ENCODE assay signal across 11 cellular contexts in the genomic region with DNA sequence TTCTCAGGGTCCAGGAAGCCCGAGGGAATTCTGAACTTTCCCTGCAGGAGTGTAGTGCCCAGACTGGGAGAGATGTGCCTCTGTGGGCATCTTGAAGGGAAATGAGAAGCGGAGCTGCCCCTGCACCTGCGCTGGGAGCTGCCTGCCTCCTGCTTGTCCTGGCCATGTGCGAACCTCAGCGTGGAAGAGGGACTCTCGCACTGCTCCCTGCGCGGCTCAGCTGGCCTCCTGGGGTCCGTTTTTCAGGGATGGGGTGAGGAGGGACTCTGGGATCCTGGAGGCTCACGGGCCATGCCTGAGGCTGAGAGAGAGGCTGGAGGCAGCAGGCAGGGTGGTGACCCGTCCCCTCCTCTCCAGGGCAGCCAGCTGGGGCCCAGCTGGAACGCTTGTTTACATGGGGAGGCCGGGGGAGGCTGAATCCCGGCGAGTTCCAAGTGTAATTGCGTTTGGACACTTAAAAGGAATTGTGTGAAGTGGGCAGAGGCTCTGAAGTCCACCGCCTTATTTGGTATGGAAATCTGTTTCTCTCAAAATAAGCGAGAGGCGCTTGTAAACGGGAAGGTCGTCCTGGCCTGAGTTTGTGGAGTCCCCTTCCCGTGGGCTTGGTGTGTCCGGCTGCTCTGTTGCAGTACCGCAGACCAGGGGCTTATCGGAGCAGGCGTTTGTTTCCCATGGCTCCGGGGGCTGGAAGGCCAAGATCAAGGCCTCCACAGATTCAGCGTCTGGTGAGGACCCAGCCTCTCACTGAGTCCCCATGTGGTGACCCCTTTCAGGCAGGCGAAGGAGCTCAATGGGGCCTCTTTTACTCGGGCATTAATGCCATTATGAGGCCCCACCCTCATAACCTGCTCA. TPM values are rescaled to one million over a fixed set of nuclear protein-coding genes. Genes with fewer than 3 reads are reported as not detected.
A peak's percentile ranks its signal among the peaks of the same experiment; 100 is the strongest.
DNase-seq lines count a peak whose midpoint lies in the region; ATAC-seq, FAIRE-seq and TF ChIP-seq lines count a peak whose summit lies in the region.
"Had no signal": no experiment of that assay in that cellular context is flagged by ENCODE, and none has a peak within 500 bp of the region (broad histone marks: within the 10 kb centered on the region; RNA-seq: fewer than 3 reads in every experiment).

No MANE protein-coding gene starts in this region.

- H2AFZ ChIP-seq in H1 (ENCODE audit: low read length): peak overlapping the region; percentile 63; the same call in 1 of the 2 replicates

- peak overlapping the region; percentile 19 for H3K56ac ChIP-seq in H1 (replicated peaks; ENCODE audit: insufficient read length, low read depth, low read length)
- H3K56ac ChIP-seq in mesendoderm (ENCODE audit: low read length): peak overlapping the region; percentile 69

- peaks cover 50% of the 10 kb centered on the region for H3K27me3 Mint-ChIP-seq in activated T-cell treated with anti-CD3 and anti-CD28 coated beads, Interleukin-2, amount 50 U/mL, for 24 hours

- H4K8ac ChIP-seq in H1 (ENCODE audit: extremely low read depth, insufficient read depth, low read length) (peak overlapping the region; percentile 45; the same call in 1 of the 2 replicates), mesendoderm (ENCODE audit: low read depth, low read length) (no peak overlapping the region)

- H3K18ac ChIP-seq in H1 (ENCODE audit: extremely low read depth, low read length): peak overlapping the region; percentile 93
- H3K18ac ChIP-seq in mesendoderm (ENCODE audit: low read length): no peak overlapping the region

- no peak overlapping the region for H3K4me3 Mint-ChIP-seq in activated T-cell treated with anti-CD3 and anti-CD28 coated beads, Interleukin-2, amount 50 U/mL, for 24 hours
- H3K4me3 Mint-ChIP-seq: T-helper 1 cell treated with Interleukin-12 subunit alpha and Interleukin-12 subunit beta and Interleukin-4 antibody, amounts not matched to agents 30 μg/mL and 1 μg/mL, for 36 hours had no signal

- WGBS in H1 (ENCODE audit: extremely low coverage in 1 of 2, insufficient coverage in 1 of 2, insufficient read length in 1 of 2, insufficient replicate concordance in 2 of 2, low coverage in 1 of 2, low lambda C conversion rate in 2 of 2, missing lambda C conversion rate in 1 of 2), 2 experiments: 56% methylated on average over 28 of the region's 30 CpGs; no CpG with 5 or more reads in 1 of the 2 experiments
- no CpG with 5 or more reads among the region's 30 CpGs for WGBS in mesendoderm (ENCODE audit: extremely low coverage, insufficient coverage, low lambda C conversion rate)

- H3K79me2 ChIP-seq in H1 (ENCODE audit: control insufficient read depth in 1 of 2, insufficient read depth in 2 of 2, low read length in 2 of 2): no peaks in the 10 kb centered on the region
- no peaks in the 10 kb centered on the region for H3K79me2 ChIP-seq in mesendoderm (ENCODE audit: control insufficient read depth, insufficient read depth, low read length)

- H3K4me3 ChIP-seq in H1 (ENCODE audit: extremely low read depth in 1 of 4, insufficient read depth in 2 of 4, low read depth in 3 of 4, low read length in 4 of 4): peak overlapping the region in 3 of 4 experiments; percentile 25 to 68 (median 42); a peak in 4 of 8 replicates
- H3K4me3 ChIP-seq in mesendoderm (ENCODE audit: low read length): no peak overlapping the region
- peak overlapping the region; percentile 54 for H3K4me3 ChIP-seq in upper lobe of right lung

- H2BK15ac ChIP-seq in H1 (ENCODE audit: low read length): peak overlapping the region; percentile 99; the same call in 1 of the 2 replicates
- no peak overlapping the region for H2BK15ac ChIP-seq in mesendoderm (replicated peaks; ENCODE audit: low read depth)

- peaks cover 9 to 42% (median 32%) of the 10 kb centered on the region in 4 experiments for H3K4me1 ChIP-seq in H1 (replicated peaks in 1 of 4; ENCODE audit: control insufficient read depth in 3 of 4, insufficient read depth in 4 of 4, low read length in 3 of 4)
- H3K4me1 ChIP-seq in mesendoderm (ENCODE audit: control insufficient read depth, low read depth, low read length): peaks cover 7% of the 10 kb centered on the region
- peaks cover 30% of the 10 kb centered on the region for H3K4me1 ChIP-seq in upper lobe of right lung

- no peaks in the 10 kb centered on the region for H3K36me3 Mint-ChIP-seq in activated T-cell treated with anti-CD3 and anti-CD28 coated beads, Interleukin-2, amount 50 U/mL, for 24 hours (ENCODE audit: low read depth)

- intact Hi-C loops in upper lobe of right lung (cut with DNase I): no loop called here

- peaks cover 24% of the 10 kb centered on the region; the same call in 1 of the 2 replicates for H3K23me2 ChIP-seq in H1 (ENCODE audit: low read depth, low read length)

- peak overlapping the region; percentile 42 for H4K5ac ChIP-seq in H1 (ENCODE audit: insufficient read length, low read depth, low read length)
- no peak overlapping the region for H4K5ac ChIP-seq in mesendoderm (ENCODE audit: low read length)

- TF ChIP-seq EP300 in H1 (IDR thresholded peaks at IDR 0.05; ENCODE audit: borderline replicate concordance in 1 of 2, low read depth in 2 of 2, low read length in 2 of 2): no peak

- ATAC-seq in upper lobe of right lung: peak; percentile 20
- ATAC-seq: esophagus mucosa had no signal

- no peak overlapping the region for H3K14ac ChIP-seq in H1 (ENCODE audit: insufficient read length)

- H3K27ac ChIP-seq in H1 (ENCODE audit: low read depth, low read length): no peak overlapping the region
- H3K27ac ChIP-seq in mesendoderm (ENCODE audit: low read depth, low read length): peak overlapping the region; percentile 13
- H3K27ac ChIP-seq in upper lobe of right lung: peak overlapping the region; percentile 78

- H3K79me1 ChIP-seq in H1 (ENCODE audit: low read depth, low read length): no peaks in the 10 kb centered on the region
- no peaks in the 10 kb centered on the region for H3K79me1 ChIP-seq in mesendoderm (ENCODE audit: low read length)

- peak overlapping the region; percentile 96 for H4K91ac ChIP-seq in H1 (replicated peaks; ENCODE audit: insufficient read length, low read length)

- H3K9me3 ChIP-seq in H1 (ENCODE audit: insufficient read depth in 2 of 2, low read depth in 1 of 2, low read length in 1 of 2) (no peaks in the 10 kb centered on the region), upper lobe of right lung (no peaks in the 10 kb centered on the region)

- POLR2A ChIA-PET in H1 (lab: Charles Lee; ENCODE audit: partially characterized antibody): interaction anchor here (0.6 to 1.1 kb wide), 2 partner anchors 14 to 30 kb away, joined by 3 read pairs; no protein-coding TSS in a partner anchor

- no peak for FAIRE-seq in H1 (lab: Jason Lieb, UNC)

- no peaks in the 10 kb centered on the region for H4K20me1 ChIP-seq in H1 (replicated peaks in 1 of 2; ENCODE audit: control insufficient read depth in 1 of 2, insufficient read depth in 2 of 2, low read length in 2 of 2)

- H3K36me3 ChIP-seq in H1 (ENCODE audit: control insufficient read depth in 2 of 4, insufficient read depth in 4 of 4, low read length in 3 of 4) (no peaks in the 10 kb centered on the region), mesendoderm (ENCODE audit: control insufficient read depth, insufficient read depth, low read length) (no peaks in the 10 kb centered on the region), upper lobe of right lung (no peaks in the 10 kb centered on the region)

- H3K23ac ChIP-seq in H1 (ENCODE audit: insufficient read length) (no peak overlapping the region), mesendoderm (ENCODE audit: low read length) (no peak overlapping the region)

- CTCF ChIA-PET in H1 (lab: Charles Lee; ENCODE audit: partially characterized antibody): interaction anchor here (0.9 to 3.9 kb wide), 3 partner anchors 12 to 670 kb away, joined by 3 to 11 read pairs (median 4); no protein-coding TSS in a partner anchor

- TF ChIP-seq POLR2A in H1 (IDR thresholded peaks at IDR 0.05; ENCODE audit: control extremely low read depth in 1 of 2, low read depth in 2 of 2, low read length in 2 of 2): no peak

- no peak overlapping the region for H3K27ac Mint-ChIP-seq in activated T-cell treated with anti-CD3 and anti-CD28 coated beads, Interleukin-2, amount 50 U/mL, for 24 hours
- H3K27ac Mint-ChIP-seq: T-helper 1 cell treated with Interleukin-12 subunit alpha and Interleukin-12 subunit beta and Interleukin-4 antibody, amounts not matched to agents 30 μg/mL and 1 μg/mL, for 36 hours had no signal

- H3K4me2 ChIP-seq in H1 (ENCODE audit: insufficient read depth in 1 of 2, low read depth in 2 of 2, low read length in 2 of 2): peak overlapping the region; percentile 85 to 89
- H3K4me2 ChIP-seq in mesendoderm (ENCODE audit: low read length): no peak overlapping the region

- H3K4ac ChIP-seq in H1 (replicated peaks; ENCODE audit: insufficient read length, low read depth, low read length): peak overlapping the region; percentile 53
- peak overlapping the region; percentile 5 for H3K4ac ChIP-seq in mesendoderm (ENCODE audit: low read depth, low read length)

- peaks cover 0 to 4% (median 0%) of the 10 kb centered on the region in 4 experiments; a peak in 4 of 7 replicates for H3K27me3 ChIP-seq in H1 (replicated peaks in 1 of 4; ENCODE audit: control insufficient read depth in 3 of 4, extremely low read depth in 1 of 4, insufficient read depth in 3 of 4, low read length in 3 of 4)
- no peaks in the 10 kb centered on the region for H3K27me3 ChIP-seq in mesendoderm (ENCODE audit: insufficient read depth, low read length, poor library complexity)
- peaks cover 31% of the 10 kb centered on the region for H3K27me3 ChIP-seq in upper lobe of right lung

- no peak for TF ChIP-seq RAD21 in H1 (IDR thresholded peaks at IDR 0.05 in 1 of 2, conservative IDR thresholded peaks at IDR 0.05 in 1 of 2; ENCODE audit: low read depth in 2 of 2, low read length in 2 of 2)

- H3K9ac ChIP-seq in H1 (replicated peaks in 1 of 4; ENCODE audit: extremely low read depth in 1 of 4, low read depth in 3 of 4, low read length in 3 of 4) (no peak overlapping the region), mesendoderm (ENCODE audit: low read length) (peak overlapping the region; percentile 8)

- no peaks in the 10 kb centered on the region for H3K9me3 Mint-ChIP-seq in activated T-cell treated with anti-CD3 and anti-CD28 coated beads, Interleukin-2, amount 50 U/mL, for 24 hours
- H3K9me3 Mint-ChIP-seq: T-helper 1 cell treated with Interleukin-12 subunit alpha and Interleukin-12 subunit beta and Interleukin-4 antibody, amounts not matched to agents 30 μg/mL and 1 μg/mL, for 36 hours had no signal

- peak overlapping the region; percentile 95; the same call in 1 of the 2 replicates for H2BK12ac ChIP-seq in H1 (ENCODE audit: low read depth, low read length)

- DNase-seq in DMS53 (lab: John Stamatoyannopoulos, UW): peak; percentile 66
- DNase-seq in DMS53 treated with DMSO at 0.1 percent for 48 hours (lab: John Stamatoyannopoulos, UW; ENCODE audit: unreplicated experiment): no peak
- DNase-seq in H1 (ENCODE audit: low read depth in 1 of 2, low spot score in 2 of 2): peak in 1 of 2 experiments; percentile 61
- DNase-seq in mesendoderm: no peak
- no peak for DNase-seq in upper lobe of right lung
- DNase-seq in activated CD4-positive, alpha-beta T cell treated with anti-CD3 and anti-CD28 coated beads, Interleukin-2, amount 50 U/mL, for 4 hours: no peak
- DNase-seq in NOMO-1 treated with dmso at 0.1 percent for 144 hours (lab: John Stamatoyannopoulos, UW; ENCODE audit: unreplicated experiment): no peak
- no peak for DNase-seq in activated T-cell treated with anti-CD3 and anti-CD28 coated beads, Interleukin-2, amount 50 U/mL, for 24 hours
- DNase-seq: NCI-H2081 treated with DMSO at 0.1 percent for 48 hours had no signal

- H3K4me1 Mint-ChIP-seq in activated T-cell treated with anti-CD3 and anti-CD28 coated beads, Interleukin-2, amount 50 U/mL, for 24 hours (ENCODE audit: low read depth): peaks cover 2% of the 10 kb centered on the region

- H2BK20ac ChIP-seq in H1 (ENCODE audit: low read length): peak overlapping the region; percentile 98; the same call in 1 of the 2 replicates

- H2BK5ac ChIP-seq in H1 (ENCODE audit: low read depth, low read length) (peak overlapping the region; percentile 83; the same call in 1 of the 2 replicates), mesendoderm (ENCODE audit: low read length) (no peak overlapping the region)

- no peak overlapping the region for H2AK5ac ChIP-seq in H1 (ENCODE audit: low read depth, low read length)
- no peak overlapping the region for H2AK5ac ChIP-seq in mesendoderm (ENCODE audit: low read length)

- TF ChIP-seq CTCF in H1 (IDR thresholded peaks at IDR 0.05; ENCODE audit: control extremely low read depth in 1 of 3, insufficient read depth in 1 of 3, low read depth in 1 of 3, low read length in 3 of 3) (no peak), upper lobe of right lung (IDR thresholded peaks at IDR 0.05) (no peak)

- peak overlapping the region; percentile 69 for H2BK120ac ChIP-seq in H1 (replicated peaks; ENCODE audit: low read depth, low read length)
- H2BK120ac ChIP-seq in mesendoderm (ENCODE audit: low read depth, low read length): no peak overlapping the region

RNA-seq across cellular contexts. Expression of a gene that starts 1.3 kb away (rescaled TPM):
- total RNA-seq in H1 (2021; fragmentation: NEBNext Ultra II Directional; extraction: Animal tissue kit (Norgen Biotek cat#: 25700)): 11.0 and 11.9 TPM in 2 replicates
- 7.5 and 12.2 TPM in 2 replicates for polyA plus RNA-seq in H1 (2011; rRNA removed)
- polyA plus RNA-seq in H1 (2011; cell fraction: cytosol; rRNA removed): 7.1 TPM
- polyA plus RNA-seq in H1 (2011; cell fraction: nucleus; rRNA removed): 7.9 TPM
- polyA plus RNA-seq in H1 (2012, experiment 1 of 2): 6.8 to 11.3 TPM (median 8.2 TPM) in 4 replicates
- polyA plus RNA-seq in H1 (2012, experiment 2 of 2): 13.9 TPM
- 11.8 TPM for polyA plus RNA-seq in H1 (2013, experiment 1 of 2)
- 12.8 TPM for polyA plus RNA-seq in H1 (2013, experiment 2 of 2)
- polyA minus RNA-seq in H1 (2011; rRNA and poly(A)+ RNA removed): 4.3 and 5.4 TPM in 2 replicates
- 6.4 TPM for polyA minus RNA-seq in H1 (2011; cell fraction: cytosol; rRNA and poly(A)+ RNA removed)
- 7.7 TPM for polyA minus RNA-seq in H1 (2011; cell fraction: nucleus; rRNA and poly(A)+ RNA removed)
- 9.4 TPM for polyA plus RNA-seq in mesendoderm (2013, experiment 1 of 2)
- 10.2 TPM for polyA plus RNA-seq in mesendoderm (2013, experiment 2 of 2)
- 13.2 TPM for total RNA-seq in upper lobe of right lung

RNA-seq across cellular contexts. Expression of a gene that starts 33.5 kb away (rescaled TPM):
- not detected in 2 replicates for total RNA-seq in H1 (2021; fragmentation: NEBNext Ultra II Directional; extraction: Animal tissue kit (Norgen Biotek cat#: 25700))
- polyA plus RNA-seq in H1 (2011; rRNA removed): not detected in 2 replicates
- not detected for polyA plus RNA-seq in H1 (2011; cell fraction: cytosol; rRNA removed)
- not detected for polyA plus RNA-seq in H1 (2011; cell fraction: nucleus; rRNA removed)
- polyA plus RNA-seq in H1 (2012, experiment 1 of 2): not detected in 4 replicates
- not detected for polyA plus RNA-seq in H1 (2012, experiment 2 of 2)
- not detected for polyA plus RNA-seq in H1 (2013, experiment 1 of 2)
- polyA plus RNA-seq in H1 (2013, experiment 2 of 2): not detected
- 0.24 TPM in 1 of 2 replicates, not detected in the other for polyA minus RNA-seq in H1 (2011; rRNA and poly(A)+ RNA removed)
- polyA minus RNA-seq in H1 (2011; cell fraction: cytosol; rRNA and poly(A)+ RNA removed): not detected
- polyA minus RNA-seq in H1 (2011; cell fraction: nucleus; rRNA and poly(A)+ RNA removed): not detected
- not detected for polyA plus RNA-seq in mesendoderm (2013, experiment 1 of 2)
- not detected for polyA plus RNA-seq in mesendoderm (2013, experiment 2 of 2)
- not detected for total RNA-seq in upper lobe of right lung
- total RNA-seq: esophagus mucosa had no signal

RNA-seq across cellular contexts. Expression of a gene that starts 34.4 kb away (rescaled TPM):
- 16.3 and 18.6 TPM in 2 replicates for total RNA-seq in H1 (2021; fragmentation: NEBNext Ultra II Directional; extraction: Animal tissue kit (Norgen Biotek cat#: 25700))
- polyA plus RNA-seq in H1 (2011; rRNA removed): 9.7 and 16.8 TPM in 2 replicates
- polyA plus RNA-seq in H1 (2011; cell fraction: cytosol; rRNA removed): 10.5 TPM
- polyA plus RNA-seq in H1 (2011; cell fraction: nucleus; rRNA removed): 68.1 TPM
- 9.3 to 14.4 TPM (median 12.9 TPM) in 4 replicates for polyA plus RNA-seq in H1 (2012, experiment 1 of 2)
- polyA plus RNA-seq in H1 (2012, experiment 2 of 2): 9.0 TPM
- 15.5 TPM for polyA plus RNA-seq in H1 (2013, experiment 1 of 2)
- polyA plus RNA-seq in H1 (2013, experiment 2 of 2): 14.1 TPM
- 12.6 and 14.2 TPM in 2 replicates for polyA minus RNA-seq in H1 (2011; rRNA and poly(A)+ RNA removed)
- polyA minus RNA-seq in H1 (2011; cell fraction: cytosol; rRNA and poly(A)+ RNA removed): 8.7 TPM
- 23.8 TPM for polyA minus RNA-seq in H1 (2011; cell fraction: nucleus; rRNA and poly(A)+ RNA removed)
- polyA plus RNA-seq in mesendoderm (2013, experiment 1 of 2): 10.7 TPM
- 11.4 TPM for polyA plus RNA-seq in mesendoderm (2013, experiment 2 of 2)
- 16.6 TPM for total RNA-seq in upper lobe of right lung
